In genomic region chr3:172223870-172224269, GRCh38 we compare ENCODE assay signal across 18 cellular contexts.
"Had no signal": no experiment of that assay in that cellular context is flagged by ENCODE, and none has a peak within 500 bp of the region (broad histone marks: within the 10 kb centered on the region; RNA-seq: fewer than 3 reads in every experiment).

No MANE protein-coding gene starts in this region.

- H3K9me3 ChIP-seq: ascending aorta, breast epithelium, gastroesophageal sphincter, heart right ventricle, left lung, neutrophil had no signal

- H3K36me3 ChIP-seq: breast epithelium had no signal

- ATAC-seq: activated CD4-positive, alpha-beta T cell treated with anti-CD3 and anti-CD28 coated beads for 36 hours; activated CD8-positive, alpha-beta memory T cell treated with anti-CD3 and anti-CD28 coated beads, Interleukin-2, amount 10 ng/mL, durations not matched to agents 7 days and 5 days; gastroesophageal sphincter; left lung; stimulated activated effector memory CD8-positive, alpha-beta T cell treated with anti-CD3 and anti-CD28 coated beads, Interleukin-12 subunit alpha, Interleukin-12 subunit beta, amount 100 ng/mL, for 72 hours had no signal

- DNase-seq: activated CD4-positive, alpha-beta memory T cell treated with anti-CD3 and anti-CD28 coated beads for 36 hours; activated CD4-positive, alpha-beta T cell treated with anti-CD3 and anti-CD28 coated beads for 36 hours; activated CD8-positive, alpha-beta memory T cell treated with anti-CD3 and anti-CD28 coated beads, Interleukin-2, amount 10 ng/mL, durations not matched to agents 7 days and 5 days; activated naive CD4-positive, alpha-beta T cell treated with anti-CD3 and anti-CD28 coated beads, Interleukin-2, amount 10 ng/mL, durations not matched to agents 7 days and 5 days; activated T-cell treated with anti-CD3 and anti-CD28 coated beads, Interleukin-2, amount 50 U/mL, for 1 hour; endodermal cell; erythroblast; heart right ventricle; islet precursor cell; left lung; mammary epithelial cell; naive B cell; retina had no signal

- H3K27ac ChIP-seq: ascending aorta, breast epithelium, gastroesophageal sphincter, left lung had no signal

- H3K4me3 ChIP-seq: ascending aorta, breast epithelium, gastroesophageal sphincter, heart right ventricle, left lung had no signal

- H3K27me3 ChIP-seq: ascending aorta, breast epithelium, gastroesophageal sphincter, heart right ventricle, left lung, neutrophil had no signal
